In the genomic region with DNA sequence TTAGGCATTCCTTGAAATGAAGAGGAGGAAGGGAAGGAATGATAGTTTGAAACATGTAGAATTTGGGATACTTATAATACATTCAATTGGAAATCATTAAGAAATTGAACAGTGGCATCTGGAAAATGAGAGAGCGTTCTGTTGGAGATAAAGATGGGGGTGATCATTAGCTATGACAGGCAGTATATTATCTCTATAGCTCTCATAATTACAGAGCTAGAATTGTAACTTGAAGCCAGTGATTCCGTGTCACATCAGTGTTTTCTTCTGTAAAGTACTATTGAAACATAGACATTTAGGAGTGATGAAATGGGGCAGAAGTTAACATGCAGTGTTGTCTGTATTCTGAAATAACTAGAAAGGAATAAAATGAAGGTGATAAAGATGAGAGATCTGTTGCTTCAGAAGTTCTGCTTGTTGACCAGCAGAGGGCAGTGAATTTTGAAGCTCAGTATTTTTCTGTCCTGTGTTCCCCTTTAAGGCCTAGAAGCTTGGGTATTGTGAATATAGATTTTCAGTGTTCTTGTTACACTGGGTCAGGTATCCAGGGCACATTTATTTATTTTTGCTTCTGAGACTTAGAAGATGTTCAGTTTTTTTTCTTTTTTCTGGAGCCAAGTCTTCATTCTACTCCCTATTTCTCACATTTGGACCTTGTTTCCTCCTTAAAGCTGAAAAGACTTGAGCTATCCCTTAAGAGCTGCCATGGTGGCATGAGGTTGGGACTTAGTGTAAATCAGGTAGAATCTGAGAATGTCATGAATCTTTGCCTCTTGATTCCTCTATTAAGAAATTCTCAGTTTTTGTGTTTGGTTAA, we compare ENCODE assay signal across 8 cellular contexts.
DNase-seq lines count a peak whose midpoint lies in the region; ATAC-seq and TF ChIP-seq lines count a peak whose summit lies in the region.

No MANE protein-coding gene starts in this region.

- no peak overlapping the region for H3K9ac ChIP-seq in liver (ENCODE audit: low read depth in 1 of 2, low read length in 2 of 2)

- no peaks in the 10 kb centered on the region for H3K36me3 ChIP-seq in CD4-positive, CD25-positive, alpha-beta regulatory T cell (ENCODE audit: control insufficient read depth, insufficient read depth, low read length)
- no peaks in the 10 kb centered on the region for H3K36me3 ChIP-seq in liver (ENCODE audit: control insufficient read depth in 4 of 4, insufficient read depth in 3 of 4, low read depth in 1 of 4, low read length in 3 of 4)
- H3K36me3 ChIP-seq in vagina = no peaks in the 10 kb centered on the region

- intact Hi-C loops in vagina (cut with DNase I) = loop anchor here (5.0 kb wide), 1 partner anchor 269 kb away; no protein-coding TSS in a partner anchor

- peak in 1 of 2 donors; percentile 50 for ATAC-seq in CD4-positive, CD25-positive, alpha-beta regulatory T cell (ENCODE audit: low read depth in 2 of 2)
- peak; percentile 75 for ATAC-seq in GM18870 (IDR thresholded peaks at IDR 0.05; ENCODE audit: unreplicated experiment)
- ATAC-seq in HG03280 (IDR thresholded peaks at IDR 0.05; ENCODE audit: unreplicated experiment) = peak; percentile 82
- ATAC-seq in HG03039 (IDR thresholded peaks at IDR 0.05; ENCODE audit: unreplicated experiment) = no peak

- peak; percentile 93 for TF ChIP-seq CTCF in chondrocyte (IDR thresholded peaks at IDR 0.05)
- peak; percentile 79 for TF ChIP-seq CTCF in liver (IDR thresholded peaks at IDR 0.05; ENCODE audit: low read depth, low read length, missing input control)
- peak; percentile 67 to 73 (median 72) for TF ChIP-seq CTCF in vagina (IDR thresholded peaks at IDR 0.05)

- DNase-seq in CD4-positive, CD25-positive, alpha-beta regulatory T cell = peak in 2 of 3 donors; percentile 26 to 56
- DNase-seq in NCI-H82 treated with DMSO at 0.1 percent for 48 hours (lab: John Stamatoyannopoulos, UW; ENCODE audit: unreplicated experiment) (peak; percentile 34), chondrocyte (ENCODE audit: low spot score) (no peak), vagina (ENCODE audit: extremely low spot score in 2 of 2) (no peak)

- H3K4me3 ChIP-seq in CD4-positive, CD25-positive, alpha-beta regulatory T cell (ENCODE audit: low read depth, low read length) = no peak overlapping the region
- no peak overlapping the region for H3K4me3 ChIP-seq in liver (ENCODE audit: low read depth in 1 of 3, low read length in 3 of 3)
- H3K4me3 ChIP-seq in vagina = no peak overlapping the region

- H3K27ac Mint-ChIP-seq in CD4-positive, CD25-positive, alpha-beta regulatory T cell = peak overlapping the region in 1 of 3 donors; percentile 48
- no peak overlapping the region for H3K27ac Mint-ChIP-seq in chondrocyte (ENCODE audit: unreplicated experiment)

- no peak for TF ChIP-seq POLR2A in vagina (IDR thresholded peaks at IDR 0.05)

- peaks cover 6% of the 10 kb centered on the region for H3K36me3 Mint-ChIP-seq in CD4-positive, CD25-positive, alpha-beta regulatory T cell
- H3K36me3 Mint-ChIP-seq in chondrocyte (ENCODE audit: low read depth) = no peaks in the 10 kb centered on the region

- no peak overlapping the region for H3K4me3 Mint-ChIP-seq in CD4-positive, CD25-positive, alpha-beta regulatory T cell
- H3K4me3 Mint-ChIP-seq in chondrocyte (ENCODE audit: unreplicated experiment) = no peak overlapping the region

- no peaks in the 10 kb centered on the region for H3K4me1 ChIP-seq in CD4-positive, CD25-positive, alpha-beta regulatory T cell (ENCODE audit: control insufficient read depth, insufficient read depth, low read length, poor library complexity, severe bottlenecking)
- H3K4me1 ChIP-seq in liver (ENCODE audit: control insufficient read depth in 4 of 4, insufficient read depth in 4 of 4, low read length in 3 of 4) (peaks cover 0 to 9% (median 4%) of the 10 kb centered on the region in 4 donors), vagina (peaks cover 5% of the 10 kb centered on the region)

- 29% methylated on average over 2 of the region's 2 CpGs for WGBS in liver

- H3K27ac ChIP-seq in CD4-positive, CD25-positive, alpha-beta regulatory T cell (ENCODE audit: insufficient read depth, low read length, poor library complexity, severe bottlenecking) = no peak overlapping the region
- H3K27ac ChIP-seq in liver (ENCODE audit: low read depth in 1 of 2, low read length in 2 of 2) = no peak overlapping the region
- H3K27ac ChIP-seq in vagina = no peak overlapping the region

- H3K27me3 ChIP-seq in CD4-positive, CD25-positive, alpha-beta regulatory T cell (ENCODE audit: control insufficient read depth, insufficient read depth, low read length) = no peaks in the 10 kb centered on the region
- H3K27me3 ChIP-seq in liver (ENCODE audit: control insufficient read depth in 4 of 4, insufficient read depth in 4 of 4, low read length in 3 of 4) = no peaks in the 10 kb centered on the region
- no peaks in the 10 kb centered on the region for H3K27me3 ChIP-seq in vagina

- no peaks in the 10 kb centered on the region for H3K9me3 ChIP-seq in CD4-positive, CD25-positive, alpha-beta regulatory T cell (ENCODE audit: control insufficient read depth in 2 of 2, low read length in 2 of 2)
- no peaks in the 10 kb centered on the region for H3K9me3 ChIP-seq in liver (ENCODE audit: control insufficient read depth in 4 of 4, low read length in 3 of 4)
- no peaks in the 10 kb centered on the region for H3K9me3 ChIP-seq in vagina

- H3K27me3 Mint-ChIP-seq in CD4-positive, CD25-positive, alpha-beta regulatory T cell = no peaks in the 10 kb centered on the region
- no peaks in the 10 kb centered on the region for H3K27me3 Mint-ChIP-seq in chondrocyte (ENCODE audit: low read depth)

- TF ChIP-seq RAD21 in liver (IDR thresholded peaks at IDR 0.05) = peak; percentile 74 to 82

- no peaks in the 10 kb centered on the region for H3K4me1 Mint-ChIP-seq in CD4-positive, CD25-positive, alpha-beta regulatory T cell
- H3K4me1 Mint-ChIP-seq in chondrocyte (ENCODE audit: low read depth) = peaks cover 23% of the 10 kb centered on the region

- peaks cover 0 to 1% (median 0%) of the 10 kb centered on the region in 7 donors for H3K9me3 Mint-ChIP-seq in CD4-positive, CD25-positive, alpha-beta regulatory T cell
- H3K9me3 Mint-ChIP-seq in chondrocyte (ENCODE audit: low read depth) = no peaks in the 10 kb centered on the region

TF ChIP-seq in liver, 16 proteins besides CTCF, POLR2A, EP300 and RAD21:
- TF ChIP-seq HNF4A (conservative IDR thresholded peaks at IDR 0.05) (no peak), TAF1 (conservative IDR thresholded peaks at IDR 0.05) (no peak), HNF4G (IDR thresholded peaks at IDR 0.05) (no peak), JUND (IDR thresholded peaks at IDR 0.05) (no peak)
- TF ChIP-seq, protein P1, sequence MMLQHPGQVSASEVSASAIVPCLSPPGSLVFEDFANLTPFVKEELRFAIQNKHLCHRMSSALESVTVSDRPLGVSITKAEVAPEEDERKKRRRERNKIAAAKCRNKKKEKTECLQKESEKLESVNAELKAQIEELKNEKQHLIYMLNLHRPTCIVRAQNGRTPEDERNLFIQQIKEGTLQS (IDR thresholded peaks at IDR 0.05) = no peak
- TF ChIP-seq, protein P2, sequence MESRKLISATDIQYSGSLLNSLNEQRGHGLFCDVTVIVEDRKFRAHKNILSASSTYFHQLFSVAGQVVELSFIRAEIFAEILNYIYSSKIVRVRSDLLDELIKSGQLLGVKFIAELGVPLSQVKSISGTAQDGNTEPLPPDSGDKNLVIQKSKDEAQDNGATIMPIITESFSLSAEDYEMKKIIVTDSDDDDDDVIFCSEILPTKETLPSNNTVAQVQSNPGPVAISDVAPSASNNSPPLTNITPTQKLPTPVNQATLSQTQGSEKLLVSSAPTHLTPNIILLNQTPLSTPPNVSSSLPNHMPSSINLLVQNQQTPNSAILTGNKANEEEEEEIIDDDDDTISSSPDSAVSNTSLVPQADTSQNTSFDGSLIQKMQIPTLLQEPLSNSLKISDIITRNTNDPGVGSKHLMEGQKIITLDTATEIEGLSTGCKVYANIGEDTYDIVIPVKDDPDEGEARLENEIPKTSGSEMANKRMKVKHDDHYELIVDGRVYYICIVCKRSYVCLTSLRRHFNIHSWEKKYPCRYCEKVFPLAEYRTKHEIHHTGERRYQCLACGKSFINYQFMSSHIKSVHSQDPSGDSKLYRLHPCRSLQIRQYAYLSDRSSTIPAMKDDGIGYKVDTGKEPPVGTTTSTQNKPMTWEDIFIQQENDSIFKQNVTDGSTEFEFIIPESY (IDR thresholded peaks at IDR 0.05) = no peak

Comparison
In these comparisons a context has a peak if more than half of its experiments do, and no peak if none do; other contexts are left out.
1. DNase-seq: peak in CD4-positive, CD25-positive, alpha-beta regulatory T cell (2 of 3) and NCI-H82 treated with DMSO at 0.1 percent for 48 hours (single experiment); none in chondrocyte (single experiment) and vagina (0 of 2).
2. Peak in every context shown above with its lines, with median percentiles within 50 percentile points of each other: CTCF ChIP-seq.